ENCODE assay signal across 27 cellular contexts in the genomic region with DNA sequence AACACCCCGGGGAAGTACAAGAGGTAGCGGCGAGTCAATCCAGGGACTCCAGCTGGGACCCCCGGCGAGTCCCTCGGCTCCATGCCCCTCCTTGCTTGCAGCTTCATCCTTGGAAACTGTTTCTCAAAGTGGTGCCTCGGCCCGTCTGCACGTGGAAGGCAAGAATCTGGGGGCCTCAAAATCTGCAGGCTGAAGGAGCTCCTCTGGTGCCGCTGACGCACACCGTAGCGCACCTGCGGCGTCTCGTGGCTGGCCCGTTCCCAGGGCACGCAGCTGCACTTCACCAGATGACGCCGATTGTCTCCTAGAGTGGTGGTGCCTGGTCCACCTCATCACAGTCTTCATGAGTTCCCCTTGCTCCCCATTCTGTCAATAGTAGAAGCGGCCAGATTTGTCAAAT.
"Had no signal": no experiment of that assay in that cellular context is flagged by ENCODE, and none has a peak within 500 bp of the region (broad histone marks: within the 10 kb centered on the region; RNA-seq: fewer than 3 reads in every experiment).

No MANE protein-coding gene starts in this region.

- H3K27ac Mint-ChIP-seq: activated CD4-positive, alpha-beta memory T cell treated with anti-CD3 and anti-CD28 coated beads, Interleukin-2, amount 10 ng/mL, durations not matched to agents 7 days and 5 days; activated CD4-positive, alpha-beta T cell treated with anti-CD3 and anti-CD28 coated beads, Interleukin-2, amount 10 ng/mL, durations not matched to agents 7 days and 5 days; activated naive CD8-positive, alpha-beta T cell; activated T-helper 17 cell treated with anti-CD3 and anti-CD28 coated beads, Interleukin-2, amount 50 U/mL, for 72 hours; dendritic cell treated with granulocyte-macrophage colony-stimulating factor and Interleukin-4, amounts not matched to agents 40 ng/mL and 50 ng/mL, for 4 days; endodermal cell; WTC11 had no signal

- DNase-seq: activated CD4-positive, alpha-beta memory T cell treated with anti-CD3 and anti-CD28 coated beads, Interleukin-2, amount 10 ng/mL, durations not matched to agents 7 days and 5 days; activated CD4-positive, alpha-beta T cell treated with anti-CD3 and anti-CD28 coated beads for 1 hour; activated CD4-positive, alpha-beta T cell treated with anti-CD3 and anti-CD28 coated beads for 4 hours; activated CD4-positive, alpha-beta T cell treated with anti-CD3 and anti-CD28 coated beads, Interleukin-2, amount 10 ng/mL, durations not matched to agents 7 days and 5 days; activated CD4-positive, alpha-beta T cell treated with anti-CD3 and anti-CD28 coated beads, Interleukin-2, amount 50 U/mL, for 4 hours; activated effector memory CD4-positive, alpha-beta T cell treated with Interleukin-2 at 50 U/mL for 16 hours; activated gamma-delta T cell treated with Interleukin-2 at 50 U/mL for 16 hours; activated naive CD4-positive, alpha-beta T cell treated with anti-CD3 and anti-CD28 coated beads, Interleukin-2, amount 50 U/mL, for 16 hours; activated naive CD4-positive, alpha-beta T cell treated with Interleukin-2 at 50 U/mL for 16 hours; activated T-cell treated with anti-CD3 and anti-CD28 coated beads, Interleukin-2, amount 50 U/mL, for 4 hours; amniotic stem cell; anterior cingulate cortex; brain microvascular endothelial cell; dorsolateral prefrontal cortex; effector memory CD4-positive, alpha-beta T cell; endodermal cell; erythroblast; foreskin keratinocyte; gastrocnemius medialis; glutamatergic neuron; heart left ventricle; T-helper 2 cell had no signal

- H3K4me1 Mint-ChIP-seq: activated CD4-positive, alpha-beta memory T cell treated with anti-CD3 and anti-CD28 coated beads, Interleukin-2, amount 10 ng/mL, durations not matched to agents 7 days and 5 days; activated CD4-positive, alpha-beta T cell treated with anti-CD3 and anti-CD28 coated beads, Interleukin-2, amount 10 ng/mL, durations not matched to agents 7 days and 5 days; activated T-helper 17 cell treated with anti-CD3 and anti-CD28 coated beads, Interleukin-2, amount 50 U/mL, for 72 hours; central memory CD8-positive, alpha-beta T cell; endodermal cell; WTC11 had no signal

- H3K36me3 Mint-ChIP-seq: activated naive CD8-positive, alpha-beta T cell; WTC11 had no signal

- H3K4me3 Mint-ChIP-seq: activated CD4-positive, alpha-beta memory T cell treated with anti-CD3 and anti-CD28 coated beads, Interleukin-2, amount 10 ng/mL, durations not matched to agents 7 days and 5 days; activated CD4-positive, alpha-beta T cell treated with anti-CD3 and anti-CD28 coated beads, Interleukin-2, amount 10 ng/mL, durations not matched to agents 7 days and 5 days; activated naive CD8-positive, alpha-beta T cell; activated T-cell treated with anti-CD3 and anti-CD28 coated beads, Interleukin-2, amount 50 U/mL, for 4 hours; activated T-helper 17 cell treated with anti-CD3 and anti-CD28 coated beads, Interleukin-2, amount 50 U/mL, for 72 hours; central memory CD8-positive, alpha-beta T cell; dendritic cell treated with granulocyte-macrophage colony-stimulating factor and Interleukin-4, amounts not matched to agents 40 ng/mL and 50 ng/mL, for 4 days; endodermal cell; WTC11 had no signal

- H3K9me3 Mint-ChIP-seq: activated CD4-positive, alpha-beta memory T cell treated with anti-CD3 and anti-CD28 coated beads, Interleukin-2, amount 10 ng/mL, durations not matched to agents 7 days and 5 days; activated CD4-positive, alpha-beta T cell treated with anti-CD3 and anti-CD28 coated beads, Interleukin-2, amount 10 ng/mL, durations not matched to agents 7 days and 5 days; activated T-cell treated with anti-CD3 and anti-CD28 coated beads, Interleukin-2, amount 50 U/mL, for 4 hours; activated T-helper 17 cell treated with anti-CD3 and anti-CD28 coated beads, Interleukin-2, amount 50 U/mL, for 72 hours; central memory CD8-positive, alpha-beta T cell; dendritic cell treated with granulocyte-macrophage colony-stimulating factor and Interleukin-4, amounts not matched to agents 40 ng/mL and 50 ng/mL, for 4 days had no signal
